Comparison of ENCODE assay signal across 8 cellular contexts in the genomic region with DNA sequence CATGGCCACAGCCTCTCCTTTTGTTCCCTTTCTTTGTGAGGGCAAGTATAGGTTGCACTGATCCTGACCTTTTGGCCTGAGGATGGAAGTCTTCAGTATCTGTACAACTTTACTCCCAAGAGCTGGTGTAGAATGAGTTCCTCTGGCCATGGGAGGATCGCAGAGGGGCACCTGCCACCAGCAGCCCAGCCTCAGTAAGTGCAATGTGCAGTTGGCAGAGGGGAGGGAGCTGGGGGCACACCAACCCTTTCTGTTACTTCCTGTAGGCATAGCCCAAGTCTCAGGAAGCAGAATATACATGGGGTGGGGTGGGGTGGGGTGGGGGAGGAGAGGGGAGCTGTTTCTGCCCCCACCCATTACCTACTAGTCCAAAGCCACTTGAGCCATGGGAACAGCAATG.
"Had no signal": no experiment of that assay in that cellular context is flagged by ENCODE, and none has a peak within 500 bp of the region (broad histone marks: within the 10 kb centered on the region; RNA-seq: fewer than 3 reads in every experiment).

No MANE protein-coding gene starts in this region.

- ATAC-seq: HepG2, K562 had no signal

- H3K27ac Mint-ChIP-seq: IgD-negative memory B cell had no signal

- H3K27me3 Mint-ChIP-seq: IgD-negative memory B cell had no signal

- H3K27ac ChIP-seq: HL-60, KMS-11 had no signal

- H3K4me3 ChIP-seq: K562 had no signal

- H3K9ac ChIP-seq: KMS-11 had no signal

- H3K4me1 Mint-ChIP-seq: IgD-negative memory B cell had no signal

- H3K36me3 Mint-ChIP-seq: IgD-negative memory B cell had no signal

- H3K4me2 ChIP-seq: KMS-11 had no signal

- DNase-seq: IMR-90, KBM-7, KG1 had no signal

- H3K4me3 Mint-ChIP-seq: IgD-negative memory B cell had no signal
